In genomic region chr14:68513137-68513536, GRCh38 we compare ENCODE assay signal across 13 cellular contexts.
DNase-seq lines count a peak whose midpoint lies in the region; ATAC-seq and TF ChIP-seq lines count a peak whose summit lies in the region.
"Had no signal": no experiment of that assay in that cellular context is flagged by ENCODE, and none has a peak within 500 bp of the region (broad histone marks: within the 10 kb centered on the region; RNA-seq: fewer than 3 reads in every experiment).

No MANE protein-coding gene starts in this region.

- no peaks in the 10 kb centered on the region for H3K36me3 Mint-ChIP-seq in activated naive CD8-positive, alpha-beta T cell treated with anti-CD3 and anti-CD28 coated beads, Interleukin-2, amount 50 U/mL, for 24 hours (ENCODE audit: low read depth)
- peaks cover 0 to 1% (median 0%) of the 10 kb centered on the region in 5 donors for H3K36me3 Mint-ChIP-seq in naive thymus-derived CD4-positive, alpha-beta T cell

- no peak overlapping the region for H3K4me3 Mint-ChIP-seq in activated naive CD8-positive, alpha-beta T cell treated with anti-CD3 and anti-CD28 coated beads, Interleukin-2, amount 50 U/mL, for 24 hours
- H3K4me3 Mint-ChIP-seq in naive thymus-derived CD4-positive, alpha-beta T cell, result peak overlapping the region in 4 of 10 donors; percentile 1 to 42 (median 14)

- POLR2A ChIA-PET in naive thymus-derived CD4-positive, alpha-beta T cell (lab: Charles Lee), result interaction anchor here (0.6 to 2.0 kb wide), 6 partner anchors 10 to 303 kb away, joined by 3 to 10 read pairs (median 6); no protein-coding TSS in a partner anchor

- no peaks in the 10 kb centered on the region for H3K27me3 ChIP-seq in naive thymus-derived CD4-positive, alpha-beta T cell (ENCODE audit: control insufficient read depth in 2 of 2, insufficient read depth in 2 of 2, low read length in 2 of 2)

- no peaks in the 10 kb centered on the region for H3K9me3 ChIP-seq in naive thymus-derived CD4-positive, alpha-beta T cell (ENCODE audit: control insufficient read depth in 2 of 3, low read length in 3 of 3)

- DNase-seq in CD1c-positive myeloid dendritic cell (ENCODE audit: extremely low spot score), result peak; percentile 29
- DNase-seq in activated naive CD8-positive, alpha-beta T cell treated with anti-CD3 and anti-CD28 coated beads, Interleukin-2, amount 50 U/mL, for 24 hours, result no peak
- no peak for DNase-seq in naive thymus-derived CD4-positive, alpha-beta T cell
- DNase-seq in coronary artery (ENCODE audit: low spot score), result no peak
- DNase-seq in GM13976 (ENCODE audit: low spot score), result no peak
- no peak for DNase-seq in C1 segment of cervical spinal cord (lab: John Stamatoyannopoulos, UW)
- DNase-seq: activated CD4-positive, CD25-positive, alpha-beta regulatory T cell treated with anti-CD3 and anti-CD28 coated beads, Interleukin-2, amount 50 U/mL, for 72 hours; activated gamma-delta T cell treated with Interleukin-2 at 50 U/mL for 16 hours; AML-193; SIG-M5 had no signal

- H3K27ac ChIP-seq in naive thymus-derived CD4-positive, alpha-beta T cell (ENCODE audit: low read depth, low read length), result no peak overlapping the region
- H3K27ac ChIP-seq in coronary artery, result peak overlapping the region in 1 of 2 donors; percentile 4
- H3K27ac ChIP-seq: parathyroid adenoma had no signal

- peak overlapping the region; percentile 40 for H3K27ac Mint-ChIP-seq in activated naive CD8-positive, alpha-beta T cell treated with anti-CD3 and anti-CD28 coated beads, Interleukin-2, amount 50 U/mL, for 24 hours
- H3K27ac Mint-ChIP-seq in naive thymus-derived CD4-positive, alpha-beta T cell, result peak overlapping the region in 5 of 9 donors; percentile 0 to 48 (median 24)

- in situ Hi-C loops in GM13976 (cut with MboI; ENCODE audit: low sequenced_read_pairs, unreplicated experiment), result no loop called here

- H3K27me3 Mint-ChIP-seq in activated naive CD8-positive, alpha-beta T cell treated with anti-CD3 and anti-CD28 coated beads, Interleukin-2, amount 50 U/mL, for 24 hours, result no peaks in the 10 kb centered on the region
- no peaks in the 10 kb centered on the region for H3K27me3 Mint-ChIP-seq in naive thymus-derived CD4-positive, alpha-beta T cell

- no peak overlapping the region for H3K4me3 ChIP-seq in naive thymus-derived CD4-positive, alpha-beta T cell (ENCODE audit: low read length)
- no peak overlapping the region for H3K4me3 ChIP-seq in coronary artery

- ATAC-seq in HG02759 (IDR thresholded peaks at IDR 0.05; ENCODE audit: unreplicated experiment), result peak; percentile 25
- ATAC-seq in activated naive CD8-positive, alpha-beta T cell treated with anti-CD3 and anti-CD28 coated beads, Interleukin-2, amount 50 U/mL, for 24 hours, result no peak
- ATAC-seq in naive thymus-derived CD4-positive, alpha-beta T cell, result no peak
- no peak for ATAC-seq in HG03196 (IDR thresholded peaks at IDR 0.05; ENCODE audit: unreplicated experiment)

- no peak for TF ChIP-seq CTCF in coronary artery (IDR thresholded peaks at IDR 0.05)
- no peak for TF ChIP-seq CTCF in GM13976 (IDR thresholded peaks at IDR 0.05; ENCODE audit: borderline replicate concordance, control extremely low read depth, extremely low read depth, insufficient read depth, missing control alignments)

- CTCF ChIA-PET in naive thymus-derived CD4-positive, alpha-beta T cell (lab: Charles Lee), result interaction anchor here (1.5 kb wide), 1 partner anchor 16 kb away, joined by 3 read pairs; no protein-coding TSS in a partner anchor

- no peaks in the 10 kb centered on the region for H3K36me3 ChIP-seq in naive thymus-derived CD4-positive, alpha-beta T cell (ENCODE audit: control insufficient read depth in 2 of 3, insufficient read depth in 3 of 3, low read length in 3 of 3)

- H3K9me3 Mint-ChIP-seq in activated naive CD8-positive, alpha-beta T cell treated with anti-CD3 and anti-CD28 coated beads, Interleukin-2, amount 50 U/mL, for 24 hours, result no peaks in the 10 kb centered on the region
- H3K9me3 Mint-ChIP-seq in naive thymus-derived CD4-positive, alpha-beta T cell, result no peaks in the 10 kb centered on the region

- intact Hi-C loops in naive thymus-derived CD4-positive, alpha-beta T cell (cut with micrococcal nuclease), result no loop called here

- H3K4me1 ChIP-seq in naive thymus-derived CD4-positive, alpha-beta T cell (ENCODE audit: control insufficient read depth in 2 of 2, insufficient read depth in 2 of 2, low read length in 2 of 2), result peaks cover 3 to 35% of the 10 kb centered on the region in 2 donors

- H3K4me1 Mint-ChIP-seq in activated naive CD8-positive, alpha-beta T cell treated with anti-CD3 and anti-CD28 coated beads, Interleukin-2, amount 50 U/mL, for 24 hours, result peaks cover 40% of the 10 kb centered on the region
- H3K4me1 Mint-ChIP-seq in naive thymus-derived CD4-positive, alpha-beta T cell, result peaks cover 15 to 80% (median 61%) of the 10 kb centered on the region in 7 donors
